In genomic region chr17:40362696-40363479, GRCh38 we compare ENCODE assay signal across 8 cellular contexts. TPM values are rescaled to one million over a fixed set of nuclear protein-coding genes. Genes with fewer than 3 reads are reported as not detected.
DNase-seq lines count a peak whose midpoint lies in the region; ATAC-seq, FAIRE-seq and TF ChIP-seq lines count a peak whose summit lies in the region.

No MANE protein-coding gene starts in this region.

- TF ChIP-seq EP300 in A549 (IDR thresholded peaks at IDR 0.05) (no peak), esophagus muscularis mucosa (IDR thresholded peaks at IDR 0.05) (no peak)

- peak overlapping the region; percentile 72 for H3K4me3 Mint-ChIP-seq in neural crest cell

- no peaks in the 10 kb centered on the region for H3K36me3 ChIP-seq in NT2/D1 (ENCODE audit: insufficient read depth, insufficient read length, low read length)
- H3K36me3 ChIP-seq in esophagus muscularis mucosa = no peaks in the 10 kb centered on the region
- no peaks in the 10 kb centered on the region for H3K36me3 ChIP-seq in testis (ENCODE audit: low read depth, missing control alignments)

- POLR2A ChIA-PET in A549 (lab: Yijun Ruan, JAX) = interaction anchor here (0.6 to 2.1 kb wide), 21 partner anchors 10 to 1920 kb away, joined by 3 to 14 read pairs (median 4); partner anchors contain the start of genes EIF1, IGFBP4 and TOP2A

- peak overlapping the region; percentile 98 for H3K4me2 ChIP-seq in A549

- peaks cover 10% of the 10 kb centered on the region for H3K4me1 Mint-ChIP-seq in neural crest cell

- peak overlapping the region; percentile 84 to 95 for H3K27ac ChIP-seq in A549
- H3K27ac ChIP-seq in esophagus muscularis mucosa (replicated peaks in 1 of 4) = peak overlapping the region in 1 of 4 donors; percentile 39
- no peak overlapping the region for H3K27ac ChIP-seq in testis

- intact Hi-C loops in esophagus muscularis mucosa (cut with DNase I) (loop anchor here (5.0 kb wide), 1 partner anchor 39 kb away; no protein-coding TSS in a partner anchor), testis (cut with DNase I; ENCODE audit: low total_unique reads) (no loop called here)

- H3K9me3 Mint-ChIP-seq in neural crest cell = no peaks in the 10 kb centered on the region

- H3K4me3 ChIP-seq in A549 (peak overlapping the region; percentile 61), NT2/D1 (ENCODE audit: insufficient read length, low read depth) (peak overlapping the region; percentile 57), esophagus muscularis mucosa (peak overlapping the region; percentile 57 to 68 (median 60)), testis (peak overlapping the region; percentile 51 to 53)

- peaks cover 50% of the 10 kb centered on the region for H3K27me3 Mint-ChIP-seq in neural crest cell (ENCODE audit: low read depth)

- H3K4me1 ChIP-seq in A549 (peaks cover 30% of the 10 kb centered on the region), NT2/D1 (ENCODE audit: insufficient read depth, insufficient read length) (peaks cover 26% of the 10 kb centered on the region), esophagus muscularis mucosa (peaks cover 10 to 45% (median 29%) of the 10 kb centered on the region in 4 donors), testis (peaks cover 12% of the 10 kb centered on the region)

- TF ChIP-seq CTCF in A549 (IDR thresholded peaks at IDR 0.05) (peak; percentile 85), esophagus muscularis mucosa (IDR thresholded peaks at IDR 0.05) (peak; percentile 43 to 57 (median 45)), neural crest cell (conservative IDR thresholded peaks at IDR 0.05) (peak; percentile 73), testis (IDR thresholded peaks at IDR 0.05) (peak; percentile 11 to 56 (median 41))

- H3K27ac Mint-ChIP-seq in neural crest cell (ENCODE audit: unreplicated experiment) = no peak overlapping the region

- no peak for FAIRE-seq in A549 (lab: Jason Lieb, UNC)

- DNase-seq in A549 (ENCODE audit: low read depth in 1 of 2, low spot score in 1 of 2) (peak; percentile 93 to 97), NT2/D1 (ENCODE audit: low read depth, low spot score) (no peak), activated T-cell treated with anti-CD3 and anti-CD28 coated beads for 1 hour (ENCODE audit: low read depth) (peak; percentile 66), esophagus muscularis mucosa (ENCODE audit: extremely low spot score) (no peak), neural crest cell (ENCODE audit: low read depth, low spot score) (peak; percentile 74), testis (peak; percentile 80)

- CTCF ChIA-PET in A549 (lab: Yijun Ruan, JAX) = interaction anchor here (0.5 to 40.3 kb wide), 39 partner anchors 9 to 1315 kb away, joined by 3 to 2395 read pairs (median 4); partner anchors contain the start of genes CDC6, RARA, TOP2A and WIPF2

- WGBS in A549 (ENCODE audit: missing lambda C conversion rate) = under 1% methylated on average over 14 of the region's 112 CpGs
- 0% methylated on average over 6 of the region's 112 CpGs for WGBS in esophagus muscularis mucosa
- 1 to 2% methylated on average over 24 to 67 of the region's 112 CpGs for WGBS in testis, 2 donors

- H3K36me3 Mint-ChIP-seq in neural crest cell (ENCODE audit: low read depth) = no peaks in the 10 kb centered on the region

- TF ChIP-seq POLR2A in A549 (IDR thresholded peaks at IDR 0.05; ENCODE audit: low read length) (peak; percentile 74), esophagus muscularis mucosa (IDR thresholded peaks at IDR 0.05; ENCODE audit: low read depth) (no peak), testis (IDR thresholded peaks at IDR 0.05) (no peak)

- H3K9me3 ChIP-seq in A549 = no peaks in the 10 kb centered on the region
- H3K9me3 ChIP-seq in NT2/D1 (ENCODE audit: insufficient read depth, low read length) = no peaks in the 10 kb centered on the region
- H3K9me3 ChIP-seq in esophagus muscularis mucosa = no peaks in the 10 kb centered on the region
- H3K9me3 ChIP-seq in testis = no peaks in the 10 kb centered on the region

- peak; percentile 73 to 85 for TF ChIP-seq RAD21 in A549 (conservative IDR thresholded peaks at IDR 0.05 in 1 of 2, IDR thresholded peaks at IDR 0.05 in 1 of 2)

- ATAC-seq in A549 (peak; percentile 83 to 86), GM18511 (IDR thresholded peaks at IDR 0.05; ENCODE audit: unreplicated experiment) (peak; percentile 75), HG03354 (IDR thresholded peaks at IDR 0.05; ENCODE audit: poor library complexity, severe bottlenecking, unreplicated experiment) (peak; percentile 78)

- peaks cover 37% of the 10 kb centered on the region for H3K27me3 ChIP-seq in NT2/D1 (ENCODE audit: insufficient read depth, insufficient read length)
- peaks cover 0 to 8% (median 0%) of the 10 kb centered on the region in 4 donors for H3K27me3 ChIP-seq in esophagus muscularis mucosa
- no peaks in the 10 kb centered on the region for H3K27me3 ChIP-seq in testis

- H3K9ac ChIP-seq in NT2/D1 (ENCODE audit: insufficient read length, low read depth) = peak overlapping the region; percentile 86

TF ChIP-seq in A549, 52 proteins besides CTCF, POLR2A, EP300 and RAD21 (continues in another document):
- no peak for TF ChIP-seq RFX5 (IDR thresholded peaks at IDR 0.05)
- no peak for TF ChIP-seq RCOR1 (IDR thresholded peaks at IDR 0.05; ENCODE audit: low read depth, low read length)
- TF ChIP-seq HDAC2 (IDR thresholded peaks at IDR 0.05) = no peak
- no peak for TF ChIP-seq KDM1A (IDR thresholded peaks at IDR 0.05; ENCODE audit: low read depth)
- TF ChIP-seq PHF8 (IDR thresholded peaks at IDR 0.05; ENCODE audit: borderline replicate concordance, low read depth) = no peak; the same call in 1 of the 2 replicates
- TF ChIP-seq KDM5A (IDR thresholded peaks at IDR 0.05) = no peak
- TF ChIP-seq TP53 (CRISPR knock-in tag; IDR thresholded peaks at IDR 0.05) = no peak
- no peak for TF ChIP-seq GATA3 (IDR thresholded peaks at IDR 0.05; ENCODE audit: borderline replicate concordance)
- TF ChIP-seq, protein P1, sequence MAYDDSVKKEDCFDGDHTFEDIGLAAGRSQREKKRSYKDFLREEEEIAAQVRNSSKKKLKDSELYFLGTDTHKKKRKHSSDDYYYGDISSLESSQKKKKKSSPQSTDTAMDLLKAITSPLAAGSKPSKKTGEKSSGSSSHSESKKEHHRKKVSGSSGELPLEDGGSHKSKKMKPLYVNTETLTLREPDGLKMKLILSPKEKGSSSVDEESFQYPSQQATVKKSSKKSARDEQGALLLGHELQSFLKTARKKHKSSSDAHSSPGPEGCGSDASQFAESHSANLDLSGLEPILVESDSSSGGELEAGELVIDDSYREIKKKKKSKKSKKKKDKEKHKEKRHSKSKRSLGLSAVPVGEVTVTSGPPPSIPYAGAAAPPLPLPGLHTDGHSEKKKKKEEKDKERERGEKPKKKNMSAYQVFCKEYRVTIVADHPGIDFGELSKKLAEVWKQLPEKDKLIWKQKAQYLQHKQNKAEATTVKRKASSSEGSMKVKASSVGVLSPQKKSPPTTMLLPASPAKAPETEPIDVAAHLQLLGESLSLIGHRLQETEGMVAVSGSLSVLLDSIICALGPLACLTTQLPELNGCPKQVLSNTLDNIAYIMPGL (CRISPR knock-in tag; IDR thresholded peaks at IDR 0.05; ENCODE audit: borderline replicate concordance) = no peak; the same call in 1 of the 2 replicates
- TF ChIP-seq CEBPB (IDR thresholded peaks at IDR 0.05) = no peak
- no peak for TF ChIP-seq RARB (CRISPR knock-in tag; IDR thresholded peaks at IDR 0.05)
- TF ChIP-seq ZFP36 (IDR thresholded peaks at IDR 0.05; ENCODE audit: borderline replicate concordance, partially characterized antibody) = no peak
- no peak for TF ChIP-seq JUNB (IDR thresholded peaks at IDR 0.05)
- TF ChIP-seq MYC (IDR thresholded peaks at IDR 0.05; ENCODE audit: borderline replicate concordance, low read length) = peak; percentile 39; the same call in 1 of the 2 replicates
- no peak for TF ChIP-seq ZNF302 (CRISPR knock-in tag; IDR thresholded peaks at IDR 0.05)
- no peak for TF ChIP-seq NPAS2 (CRISPR knock-in tag; IDR thresholded peaks at IDR 0.05; ENCODE audit: borderline replicate concordance)
- no peak for TF ChIP-seq FOSB (CRISPR knock-in tag; IDR thresholded peaks at IDR 0.05)
- no peak for TF ChIP-seq NFE2L2 (conservative IDR thresholded peaks at IDR 0.05; ENCODE audit: low read length)

RNA-seq across cellular contexts. Expression of gene GJD3, which starts 1.6 kb away (rescaled TPM):
- polyA plus RNA-seq in A549 (2011; rRNA removed) (0.09 TPM in 1 of 2 replicates, not detected in the other), A549 (2017; fragmentation: RNase III; extraction: RNeasy Plus Mini Kit Qiagen cat#74134 plus additional on column Dnase treatment) (0.40 to 1.2 TPM (median 0.70 TPM) in 3 replicates), testis (ENCODE audit: insufficient read depth, low read depth, low replicate concordance) (not detected)
- 0.21 and 0.41 TPM in 2 replicates for polyA plus RNA-seq in A549 (2012; cell fraction: cytosol; rRNA removed)
- 0.36 and 0.82 TPM in 2 replicates for polyA plus RNA-seq in A549 (2012; cell fraction: nucleus; rRNA removed)
- polyA minus RNA-seq in A549 (2011; rRNA and poly(A)+ RNA removed) = not detected in 2 replicates
- total RNA-seq in esophagus muscularis mucosa (under 1 TPM in 2 of 4 donors, not detected in 2; 0.40 to 0.50 TPM), neural crest cell (0.34 TPM in 1 of 2 replicates, not detected in the other), testis (1 to 10 TPM; 2.1 to 2.6 TPM)

RNA-seq across cellular contexts. Expression of gene RARA, which starts 53.9 kb away (rescaled TPM):
- polyA plus RNA-seq in A549 (2011; rRNA removed) (8.6 and 9.9 TPM in 2 replicates), A549 (2017; fragmentation: RNase III; extraction: RNeasy Plus Mini Kit Qiagen cat#74134 plus additional on column Dnase treatment) (17.2 to 18.5 TPM (median 17.9 TPM) in 3 replicates), testis (ENCODE audit: insufficient read depth, low read depth, low replicate concordance) (49.8 TPM)
- 6.5 and 11.0 TPM in 2 replicates for polyA plus RNA-seq in A549 (2012; cell fraction: cytosol; rRNA removed)
- polyA plus RNA-seq in A549 (2012; cell fraction: nucleus; rRNA removed) = 17.6 and 21.1 TPM in 2 replicates
- polyA minus RNA-seq in A549 (2011; rRNA and poly(A)+ RNA removed) = 11.6 and 12.9 TPM in 2 replicates
- total RNA-seq in esophagus muscularis mucosa (10 to 100 TPM; 26.2 to 53.5 (median 52.2) TPM), neural crest cell (22.3 and 25.9 TPM in 2 replicates), testis (10 to 100 TPM; 65.5 to 66.0 TPM)

RNA-seq across cellular contexts. Expression of gene TOP2A, which starts 54.8 kb away (rescaled TPM):
- polyA plus RNA-seq in A549 (2011; rRNA removed) (273 and 416 TPM in 2 replicates), A549 (2017; fragmentation: RNase III; extraction: RNeasy Plus Mini Kit Qiagen cat#74134 plus additional on column Dnase treatment) (210 to 241 TPM (median 226 TPM) in 3 replicates), testis (ENCODE audit: insufficient read depth, low read depth, low replicate concordance) (75.3 TPM)
- 78.4 and 82.0 TPM in 2 replicates for polyA plus RNA-seq in A549 (2012; cell fraction: cytosol; rRNA removed)
- polyA plus RNA-seq in A549 (2012; cell fraction: nucleus; rRNA removed) = 75.2 and 121 TPM in 2 replicates
- polyA minus RNA-seq in A549 (2011; rRNA and poly(A)+ RNA removed) = 83.1 and 83.3 TPM in 2 replicates
- total RNA-seq in esophagus muscularis mucosa (1 to 10 TPM in 1 of 4 donors, under 1 TPM in 3; under 0.01 to 1.4 (median 0.30) TPM), neural crest cell (295 and 302 TPM in 2 replicates), testis (10 to 100 TPM; 65.0 to 94.9 TPM)

Comparison
In these comparisons a context has a peak if more than half of its experiments do, and no peak if none do; other contexts are left out.
1. DNase-seq: peak in A549 (2 of 2), activated T-cell treated with anti-CD3 and anti-CD28 coated beads for 1 hour (single experiment), neural crest cell (single experiment) and testis (single experiment); none in NT2/D1 (single experiment) and esophagus muscularis mucosa (single experiment).
2. H3K27ac ChIP-seq: peak in A549 (2 of 2); none in testis (0 of 2).
3. RNA of gene TOP2A, which starts 54.8 kb away (total RNA-seq): 295 to 302 TPM in neural crest cell and 65.0 to 94.9 TPM in testis; under 0.01 to 1.4 TPM in esophagus muscularis mucosa; every median in the first group is over 10 times any median in the second.
4. Peak in every context shown above with its lines, with median percentiles within 50 percentile points of each other: ATAC-seq, H3K4me3 ChIP-seq and CTCF ChIP-seq.